Comparison of ENCODE assay signal across 17 cellular contexts in genomic region chr2:38514603-38515154, GRCh38.
DNase-seq lines count a peak whose midpoint lies in the region; ATAC-seq, FAIRE-seq and TF ChIP-seq lines count a peak whose summit lies in the region.
"Had no signal": no experiment of that assay in that cellular context is flagged by ENCODE, and none has a peak within 500 bp of the region (broad histone marks: within the 10 kb centered on the region; RNA-seq: fewer than 3 reads in every experiment).

No MANE protein-coding gene starts in this region.

- H3K9me3 ChIP-seq in MG63 = no peaks in the 10 kb centered on the region
- no peaks in the 10 kb centered on the region for H3K9me3 ChIP-seq in K562 (replicated peaks; ENCODE audit: control insufficient read depth, insufficient read depth, low read depth, low read length)
- H3K9me3 ChIP-seq in stomach = no peaks in the 10 kb centered on the region

- H3K79me2 ChIP-seq in K562 (ENCODE audit: control insufficient read depth, insufficient read depth, low read length) = no peaks in the 10 kb centered on the region

- no peak for TF ChIP-seq RAD21 in K562 (CRISPR knock-in tag; conservative IDR thresholded peaks at IDR 0.05 in 1 of 2, IDR thresholded peaks at IDR 0.05 in 1 of 2)

- no peak overlapping the region for H3K4me3 ChIP-seq in MG63
- peak overlapping the region; percentile 42 for H3K4me3 ChIP-seq in K562
- H3K4me3 ChIP-seq in stomach = no peak overlapping the region

- no peaks in the 10 kb centered on the region for H4K20me1 ChIP-seq in K562 (replicated peaks; ENCODE audit: control insufficient read depth, insufficient read depth, low read length)

- in situ Hi-C loops in K562 (cut with MboI) = no loop called here
- in situ Hi-C loops in GM13977 (cut with MboI; ENCODE audit: low pct_unique_long_range_greater_than_20kb, low sequenced_read_pairs, unreplicated experiment) = loop anchor here (25.0 kb wide), 1 partner anchor 527 kb away; no protein-coding TSS in a partner anchor

- CTCF ChIA-PET in K562 (lab: Yijun Ruan, JAX; ENCODE audit: low intra/inter-chr PET ratio) = no interaction called here

- intact Hi-C loops in K562 (cut with micrococcal nuclease) (no loop called here), stomach (cut with DNase I; ENCODE audit: low total_unique reads) (no loop called here)

- no peak for FAIRE-seq in K562 (lab: Jason Lieb, UNC)
- no peak for FAIRE-seq in GM12891 (lab: Jason Lieb, UNC)
- FAIRE-seq: HTR-8/SVneo had no signal

- DNase-seq in MG63 = peak; percentile 23
- DNase-seq in K562 (ENCODE audit: extremely low read depth in 1 of 4, low spot score in 3 of 4) = peak in 1 of 4 experiments; percentile 53
- DNase-seq in kidney tubule cell (ENCODE audit: low spot score) = peak; percentile 28
- no peak for DNase-seq in stomach
- DNase-seq in GM12891 (ENCODE audit: insufficient read length, low spot score) = no peak
- no peak for DNase-seq in GM13977 (ENCODE audit: low spot score)
- DNase-seq in NCI-H2081 treated with DMSO at 0.1 percent for 48 hours (lab: John Stamatoyannopoulos, UW) = no peak
- DNase-seq: activated CD8-positive, alpha-beta T cell treated with anti-CD3 and anti-CD28 coated beads for 36 hours; activated T-cell treated with anti-CD3 and anti-CD28 coated beads, Interleukin-2, amount 50 U/mL, for 4 hours; effector CD8-positive, alpha-beta T cell; NCI-H1694; NCI-H510A; SHP77 treated with DMSO at 0.1 percent for 48 hours; T-helper 2 cell had no signal

- no peaks in the 10 kb centered on the region for H3K9me1 ChIP-seq in K562 (ENCODE audit: control insufficient read depth, insufficient read depth, low read length)

- TF ChIP-seq EP300 in K562 (IDR thresholded peaks at IDR 0.05; ENCODE audit: low read length) (no peak), stomach (IDR thresholded peaks at IDR 0.05) (no peak)

- H3K27ac ChIP-seq in K562 (ENCODE audit: extremely low read depth, low read depth, low read length) = peak overlapping the region; percentile 88
- H3K27ac ChIP-seq in stomach = peak overlapping the region; percentile 24 to 87 (median 70)

- peaks cover 17 to 21% of the 10 kb centered on the region in 2 experiments for H3K4me1 ChIP-seq in K562 (replicated peaks in 1 of 2; ENCODE audit: control insufficient read depth in 2 of 2, insufficient read depth in 2 of 2, low read length in 2 of 2)
- H3K4me1 ChIP-seq in stomach = peaks cover 0 to 5% (median 3%) of the 10 kb centered on the region in 4 donors

- no TSS peak for BruUV-seq in K562 (replicated peaks; lab: Mats Ljungman, UMichigan)

- ATAC-seq in K562 (peak; percentile 36), HG03442 (IDR thresholded peaks at IDR 0.05; ENCODE audit: unreplicated experiment) (no peak)
- ATAC-seq: activated CD8-positive, alpha-beta T cell treated with anti-CD3 and anti-CD28 coated beads for 36 hours; activated T-cell treated with anti-CD3 and anti-CD28 coated beads, Interleukin-2, amount 50 U/mL, for 4 hours; stimulated activated memory B cell treated with anti-CD40 and anti-IgM and Interleukin-4, amounts not matched to agents 10 μg/mL and 1 μg/mL and 100 μg/mL, for 72 hours had no signal

- H3K36me3 ChIP-seq in MG63 = no peaks in the 10 kb centered on the region
- no peaks in the 10 kb centered on the region for H3K36me3 ChIP-seq in K562 (ENCODE audit: control insufficient read depth, insufficient read depth, low read length)
- H3K36me3 ChIP-seq in stomach = no peaks in the 10 kb centered on the region

- peak overlapping the region; percentile 77 to 86; a peak in 3 of 4 replicates for H3K9ac ChIP-seq in K562 (ENCODE audit: insufficient read depth in 1 of 2, low read depth in 2 of 2, low read length in 2 of 2)

- no peak for TF ChIP-seq POLR2A in K562 (conservative IDR thresholded peaks at IDR 0.05)
- no peak for TF ChIP-seq POLR2A in stomach (IDR thresholded peaks at IDR 0.05)
- no peak for TF ChIP-seq POLR2A in GM12891 (IDR thresholded peaks at IDR 0.05; ENCODE audit: low read depth, low read length)

- no peaks in the 10 kb centered on the region for H3K27me3 ChIP-seq in MG63
- H3K27me3 ChIP-seq in K562 (ENCODE audit: control insufficient read depth in 2 of 2, insufficient read depth in 2 of 2, low read length in 2 of 2) = no peaks in the 10 kb centered on the region
- no peaks in the 10 kb centered on the region for H3K27me3 ChIP-seq in stomach

- TF ChIP-seq CTCF in K562 (IDR thresholded peaks at IDR 0.05 in 2 of 3, conservative IDR thresholded peaks at IDR 0.05 in 1 of 3; ENCODE audit: insufficient read depth in 2 of 3, low read depth in 1 of 3, low read length in 3 of 3) (no peak), stomach (IDR thresholded peaks at IDR 0.05) (no peak), GM13977 (IDR thresholded peaks at IDR 0.05; ENCODE audit: extremely low read depth, insufficient read depth, missing control alignments) (no peak)

- POLR2A ChIA-PET in K562 (lab: Yijun Ruan, JAX) = interaction anchor here (0.8 to 1.6 kb wide), 5 partner anchors 13 to 232 kb away, joined by 3 to 4 read pairs (median 3); no protein-coding TSS in a partner anchor

- peak overlapping the region; percentile 84 for H2AFZ ChIP-seq in K562 (ENCODE audit: low read depth, low read length)

- WGBS in K562 (ENCODE audit: insufficient coverage, low coverage, missing lambda C conversion rate) = 8% methylated on average over 3 of the region's 3 CpGs
- WGBS in stomach, 5 donors = 73 to 90% (median 85%) methylated on average over 3 of the region's 3 CpGs

- H3K4me2 ChIP-seq in K562 (ENCODE audit: insufficient read depth, low read length) = peak overlapping the region; percentile 93

TF ChIP-seq in K562, 482 proteins besides CTCF, POLR2A, EP300 and RAD21 (continues in another document):
- TF ChIP-seq SMARCC2 (IDR thresholded peaks at IDR 0.05; ENCODE audit: low read depth) (0 out of 2 replicates have a peak, but pooled peaks have one; percentile 12), ZNF76 (CRISPR knock-in tag; IDR thresholded peaks at IDR 0.05; ENCODE audit: borderline replicate concordance) (no peak), CEBPZ (IDR thresholded peaks at IDR 0.05; ENCODE audit: borderline replicate concordance, low read depth, low read length) (no peak), CBFA2T3 (IDR thresholded peaks at IDR 0.05) (0 out of 2 replicates have a peak, but pooled peaks have one; percentile 37)

TF ChIP-seq in GM12891, 5 proteins besides CTCF, POLR2A, EP300 and RAD21:
- TF ChIP-seq PAX5 (IDR thresholded peaks at IDR 0.05; ENCODE audit: insufficient read depth, low read length, severe bottlenecking) = no peak
- TF ChIP-seq POU2F2 (IDR thresholded peaks at IDR 0.05; ENCODE audit: low read depth, low read length) = no peak
- TF ChIP-seq POLR2AphosphoS5 (IDR thresholded peaks at IDR 0.05; ENCODE audit: low read depth, low read length) = no peak
- TF ChIP-seq TAF1 (IDR thresholded peaks at IDR 0.05; ENCODE audit: low read depth, low read length) = no peak

Comparison
In these comparisons a context has a peak if more than half of its experiments do, and no peak if none do; other contexts are left out.
1. DNase-seq: peak in MG63 (single experiment) and kidney tubule cell (single experiment); none in stomach (single experiment), GM12891 (single experiment), GM13977 (single experiment) and NCI-H2081 treated with DMSO at 0.1 percent for 48 hours (single experiment).